ENCODE assay signal across 1 cellular context in the genomic region with DNA sequence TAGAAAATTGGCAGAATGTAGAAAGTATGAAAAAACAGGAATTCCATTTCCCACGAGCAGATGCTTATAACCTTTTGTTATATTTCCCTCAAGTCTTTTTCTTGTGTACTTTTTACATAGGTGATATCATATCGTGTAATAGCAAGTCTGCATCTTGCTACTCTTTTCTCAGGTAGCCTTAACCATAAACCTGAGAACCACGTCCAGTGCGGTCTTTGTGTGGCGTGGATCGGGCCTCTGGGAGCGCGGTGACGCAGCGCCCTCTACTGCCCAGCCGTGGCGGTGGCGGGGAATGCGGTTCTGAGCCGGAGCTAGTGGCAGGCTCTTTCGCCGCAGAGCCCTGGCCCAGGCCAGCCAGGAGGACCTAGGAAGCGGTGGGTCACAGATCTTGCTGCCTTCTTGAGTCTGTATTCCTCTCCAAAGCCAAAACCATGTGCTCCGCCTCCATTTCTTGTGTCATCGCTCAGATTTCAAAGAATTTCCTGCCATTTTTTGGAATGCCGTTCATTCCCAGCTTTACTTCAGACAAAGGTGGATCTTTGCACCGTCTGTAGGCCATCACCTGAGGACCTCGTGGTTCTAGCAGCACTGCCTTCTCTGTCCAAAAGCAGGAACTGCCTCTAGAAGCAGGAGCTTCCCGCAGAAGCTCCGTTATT.
A peak's percentile ranks its signal among the peaks of the same experiment; 100 is the strongest.
TF ChIP-seq lines count a peak whose summit lies in the region.

No MANE protein-coding gene starts in this region.

TF ChIP-seq in HepG2, 621 proteins besides CTCF, POLR2A, EP300 and RAD21 (continued from another document):
- TF ChIP-seq, protein P1, sequence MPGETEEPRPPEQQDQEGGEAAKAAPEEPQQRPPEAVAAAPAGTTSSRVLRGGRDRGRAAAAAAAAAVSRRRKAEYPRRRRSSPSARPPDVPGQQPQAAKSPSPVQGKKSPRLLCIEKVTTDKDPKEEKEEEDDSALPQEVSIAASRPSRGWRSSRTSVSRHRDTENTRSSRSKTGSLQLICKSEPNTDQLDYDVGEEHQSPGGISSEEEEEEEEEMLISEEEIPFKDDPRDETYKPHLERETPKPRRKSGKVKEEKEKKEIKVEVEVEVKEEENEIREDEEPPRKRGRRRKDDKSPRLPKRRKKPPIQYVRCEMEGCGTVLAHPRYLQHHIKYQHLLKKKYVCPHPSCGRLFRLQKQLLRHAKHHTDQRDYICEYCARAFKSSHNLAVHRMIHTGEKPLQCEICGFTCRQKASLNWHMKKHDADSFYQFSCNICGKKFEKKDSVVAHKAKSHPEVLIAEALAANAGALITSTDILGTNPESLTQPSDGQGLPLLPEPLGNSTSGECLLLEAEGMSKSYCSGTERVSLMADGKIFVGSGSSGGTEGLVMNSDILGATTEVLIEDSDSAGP (CRISPR knock-in tag; IDR thresholded peaks at IDR 0.05; ENCODE audit: borderline replicate concordance): peak; percentile 57
- TF ChIP-seq DNMT1 (CRISPR knock-in tag; IDR thresholded peaks at IDR 0.05) (0 out of 2 replicates have a peak, but pooled peaks have one; percentile 18), CHCHD3 (CRISPR knock-in tag; IDR thresholded peaks at IDR 0.05) (no peak), THAP11 (CRISPR knock-in tag; IDR thresholded peaks at IDR 0.05) (peak; percentile 34; the same call in 1 of the 2 replicates), GATAD1 (CRISPR knock-in tag; IDR thresholded peaks at IDR 0.05) (no peak), MED13 (CRISPR knock-in tag; IDR thresholded peaks at IDR 0.05) (no peak), ZNF772 (CRISPR knock-in tag; IDR thresholded peaks at IDR 0.05) (peak; percentile 41; the same call in 1 of the 2 replicates), MXI1 (IDR thresholded peaks at IDR 0.05; ENCODE audit: borderline replicate concordance, low read depth, low read length) (peak; percentile 47; the same call in 1 of the 3 replicates), ZNF788 (CRISPR knock-in tag; IDR thresholded peaks at IDR 0.05; ENCODE audit: borderline replicate concordance) (0 out of 2 replicates have a peak, but pooled peaks have one; percentile 26), HNRNPLL (IDR thresholded peaks at IDR 0.05; ENCODE audit: low read depth, low read length, poor library complexity, severe bottlenecking) (peak; percentile 34), PHF20 (CRISPR knock-in tag; IDR thresholded peaks at IDR 0.05) (no peak), KDM2A (CRISPR knock-in tag; IDR thresholded peaks at IDR 0.05; ENCODE audit: borderline replicate concordance, low read depth) (peak; percentile 56; the same call in 1 of the 2 replicates), ZFX (CRISPR knock-in tag; IDR thresholded peaks at IDR 0.05; ENCODE audit: low read depth) (no peak), ZBTB38 (CRISPR knock-in tag; IDR thresholded peaks at IDR 0.05) (peak; percentile 97), ZNF501 (CRISPR knock-in tag; IDR thresholded peaks at IDR 0.05) (0 out of 2 replicates have a peak, but pooled peaks have one; percentile 19), ZSCAN21 (CRISPR knock-in tag; IDR thresholded peaks at IDR 0.05; ENCODE audit: borderline replicate concordance) (0 out of 2 replicates have a peak, but pooled peaks have one; percentile 34), GTF3A (CRISPR knock-in tag; conservative IDR thresholded peaks at IDR 0.05) (no peak), MAZ (IDR thresholded peaks at IDR 0.05; ENCODE audit: borderline replicate concordance, low read depth, low read length) (no peak), MAZ (CRISPR knock-in tag; IDR thresholded peaks at IDR 0.05; ENCODE audit: low read depth) (0 out of 2 replicates have a peak, but pooled peaks have one; percentile 23), SPEN (CRISPR knock-in tag; IDR thresholded peaks at IDR 0.05; ENCODE audit: low read depth) (peak; percentile 33; the same call in 1 of the 2 replicates)
- TF ChIP-seq, protein P2, sequence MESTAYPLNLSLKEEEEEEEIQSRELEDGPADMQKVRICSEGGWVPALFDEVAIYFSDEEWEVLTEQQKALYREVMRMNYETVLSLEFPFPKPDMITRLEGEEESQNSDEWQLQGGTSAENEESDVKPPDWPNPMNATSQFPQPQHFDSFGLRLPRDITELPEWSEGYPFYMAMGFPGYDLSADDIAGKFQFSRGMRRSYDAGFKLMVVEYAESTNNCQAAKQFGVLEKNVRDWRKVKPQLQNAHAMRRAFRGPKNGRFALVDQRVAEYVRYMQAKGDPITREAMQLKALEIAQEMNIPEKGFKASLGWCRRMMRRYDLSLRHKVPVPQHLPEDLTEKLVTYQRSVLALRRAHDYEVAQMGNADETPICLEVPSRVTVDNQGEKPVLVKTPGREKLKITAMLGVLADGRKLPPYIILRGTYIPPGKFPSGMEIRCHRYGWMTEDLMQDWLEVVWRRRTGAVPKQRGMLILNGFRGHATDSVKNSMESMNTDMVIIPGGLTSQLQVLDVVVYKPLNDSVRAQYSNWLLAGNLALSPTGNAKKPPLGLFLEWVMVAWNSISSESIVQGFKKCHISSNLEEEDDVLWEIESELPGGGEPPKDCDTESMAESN (CRISPR knock-in tag; conservative IDR thresholded peaks at IDR 0.05): 0 out of 2 replicates have a peak, but pooled peaks have one; percentile 37
TF ChIP-seq in HepG2: peak in this region for 51.
